Comparison of ENCODE assay signal across 8 cellular contexts in the genomic region with DNA sequence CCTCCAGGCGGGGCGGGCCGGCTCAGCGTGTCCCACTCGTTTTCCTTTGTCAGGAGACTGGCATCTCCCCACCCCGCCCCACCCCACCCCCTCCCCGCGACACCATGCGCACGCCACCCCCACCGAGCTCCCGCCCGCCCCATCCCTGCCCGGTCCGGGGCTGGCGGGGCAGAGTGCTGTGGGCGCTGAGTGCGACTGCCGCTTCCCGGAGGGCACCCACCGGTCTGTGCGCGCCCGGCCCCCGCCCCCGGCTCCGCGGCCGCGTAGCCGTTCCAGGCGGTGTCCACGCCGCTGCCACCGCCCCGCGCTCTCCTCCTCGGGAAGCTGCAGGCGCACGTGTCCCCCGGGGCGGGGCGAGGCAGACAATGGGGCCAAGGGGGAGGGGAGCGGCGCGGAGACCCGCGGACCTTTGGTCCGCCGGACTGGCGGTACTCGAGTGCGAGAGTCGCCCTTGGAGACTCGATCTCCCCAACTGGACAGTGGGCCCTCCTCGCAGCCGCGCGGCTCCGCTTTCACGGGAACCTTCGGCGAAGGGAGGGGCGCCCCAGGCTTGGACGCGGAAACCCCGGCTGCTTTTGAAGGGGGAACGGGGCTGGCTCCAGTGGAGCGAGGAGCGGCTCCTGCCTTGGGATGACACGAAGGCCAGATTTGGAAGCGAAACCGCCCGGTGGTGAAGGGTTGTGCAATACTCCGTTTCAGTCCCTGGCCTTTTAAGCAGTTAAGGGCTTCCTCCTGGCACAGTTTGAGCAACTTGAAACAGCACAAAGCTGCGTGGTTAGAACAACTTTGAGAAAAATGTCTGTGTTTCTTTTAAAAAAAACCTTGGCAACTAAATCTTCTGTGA. TPM values are rescaled to one million over a fixed set of nuclear protein-coding genes. Genes with fewer than 3 reads are reported as not detected.
DNase-seq lines count a peak whose midpoint lies in the region; ATAC-seq and TF ChIP-seq lines count a peak whose summit lies in the region.

No MANE protein-coding gene starts in this region.

- H3K4me3 ChIP-seq in left lung: peak overlapping the region; percentile 94 to 97

- H3K4me1 ChIP-seq in left lung: peaks cover 16 to 40% of the 10 kb centered on the region in 2 donors

- ATAC-seq in GM19043 (IDR thresholded peaks at IDR 0.05; ENCODE audit: low read depth, unreplicated experiment) (peak; percentile 42), HG03354 (IDR thresholded peaks at IDR 0.05; ENCODE audit: poor library complexity, severe bottlenecking, unreplicated experiment) (peak; percentile 60), left lung (peak; percentile 66)

- DNase-seq in AML-193 (lab: John Stamatoyannopoulos, UW): peak; percentile 97
- DNase-seq in NCI-H345 treated with DMSO at 0.1 percent for 48 hours (lab: John Stamatoyannopoulos, UW; ENCODE audit: unreplicated experiment): peak; percentile 75
- DNase-seq in activated CD4-positive, CD25-positive, alpha-beta regulatory T cell treated with anti-CD3 and anti-CD28 coated beads, Interleukin-2, amount 50 U/mL, for 72 hours: peak; percentile 78
- DNase-seq in dedifferentiated amniotic fluid mesenchymal stem cell (ENCODE audit: extremely low spot score): peak; percentile 93
- DNase-seq in left lung: peak; percentile 91 to 95
- DNase-seq in stimulated activated CD4-positive, alpha-beta T cell treated with anti-CD3 and anti-CD28 coated beads, Interleukin-2, amount 100 ng/mL, for 24 hours: peak; percentile 78

- no peaks in the 10 kb centered on the region for H3K27me3 ChIP-seq in left lung

- no peak for TF ChIP-seq CTCF in left lung (IDR thresholded peaks at IDR 0.05)

- peaks cover 0 to 15% of the 10 kb centered on the region in 2 donors for H3K36me3 ChIP-seq in left lung

- no peaks in the 10 kb centered on the region for H3K9me3 ChIP-seq in left lung

- intact Hi-C loops in left lung (cut with DNase I): loop anchor here in 1 of 2 donors (5.0 kb wide), 1 partner anchor 34 kb away; no protein-coding TSS in a partner anchor

- H3K27ac ChIP-seq in left lung: peak overlapping the region; percentile 98 to 99

RNA-seq across cellular contexts. Expression of a gene that starts 1.1 kb away (rescaled TPM):
- 100 to 1,000 TPM in 1 of 2 donors, 10 to 100 TPM in 1; 72.2 to 119 TPM for total RNA-seq in left lung

RNA-seq across cellular contexts. Expression of a gene that starts 50.1 kb away (rescaled TPM):
- total RNA-seq in left lung: 10 to 100 TPM; 79.9 to 80.6 TPM

Comparison
In these comparisons a context has a peak if more than half of its experiments do, and no peak if none do; other contexts are left out.
1. Peak in every context shown above with its lines: DNase-seq, ATAC-seq, H3K4me3 ChIP-seq and H3K27ac ChIP-seq.